21 cellular contexts compared by ENCODE assay signal in genomic region chr9:127509261-127509954, GRCh38. TPM values are rescaled to one million over a fixed set of nuclear protein-coding genes. Genes with fewer than 3 reads are reported as not detected.
DNase-seq lines count a peak whose midpoint lies in the region; ATAC-seq and TF ChIP-seq lines count a peak whose summit lies in the region.
"Had no signal": no experiment of that assay in that cellular context is flagged by ENCODE, and none has a peak within 500 bp of the region (broad histone marks: within the 10 kb centered on the region; RNA-seq: fewer than 3 reads in every experiment).

No MANE protein-coding gene starts in this region.

- peaks cover 4% of the 10 kb centered on the region for H3K36me3 Mint-ChIP-seq in neural crest cell (ENCODE audit: low read depth)

- H3K27ac Mint-ChIP-seq in neural crest cell (ENCODE audit: unreplicated experiment): peak overlapping the region; percentile 27
- H3K27ac Mint-ChIP-seq: activated naive CD4-positive, alpha-beta T cell treated with anti-CD3 and anti-CD28 coated beads, Interleukin-2, amount 10 ng/mL, durations not matched to agents 7 days and 5 days; brain; nephron progenitor cell had no signal

- intact Hi-C loops in left lung (cut with DNase I): loop anchor here in 1 of 2 donors (5.0 kb wide), 1 partner anchor 78 kb away; no protein-coding TSS in a partner anchor

- H3K27me3 Mint-ChIP-seq in neural crest cell (ENCODE audit: low read depth): no peaks in the 10 kb centered on the region
- H3K27me3 Mint-ChIP-seq: activated naive CD4-positive, alpha-beta T cell treated with anti-CD3 and anti-CD28 coated beads, Interleukin-2, amount 10 ng/mL, durations not matched to agents 7 days and 5 days; brain had no signal

- 0 out of 2 replicates have a peak overlapping the region, but pooled peaks have one; percentile 14 for H3K27ac ChIP-seq in WERI-Rb-1
- peak overlapping the region in 3 of 4 donors; percentile 32 to 50 (median 48) for H3K27ac ChIP-seq in gastroesophageal sphincter
- peak overlapping the region; percentile 41 to 74 (median 57) for H3K27ac ChIP-seq in upper lobe of left lung
- H3K27ac ChIP-seq in Peyer's patch: peak overlapping the region in 2 of 4 donors; percentile 38 to 74
- no peak overlapping the region for H3K27ac ChIP-seq in left lung
- H3K27ac ChIP-seq: suprapubic skin had no signal

- TF ChIP-seq CTCF in WERI-Rb-1 (IDR thresholded peaks at IDR 0.05; ENCODE audit: low read depth, low read length): no peak
- TF ChIP-seq CTCF in gastroesophageal sphincter (IDR thresholded peaks at IDR 0.05): no peak
- TF ChIP-seq CTCF in neural crest cell (conservative IDR thresholded peaks at IDR 0.05): no peak
- TF ChIP-seq CTCF in upper lobe of left lung (IDR thresholded peaks at IDR 0.05): no peak
- TF ChIP-seq CTCF in Peyer's patch (IDR thresholded peaks at IDR 0.05): no peak
- TF ChIP-seq CTCF in left lung (IDR thresholded peaks at IDR 0.05): no peak

- no peak overlapping the region for H3K4me3 ChIP-seq in WERI-Rb-1 (ENCODE audit: low read depth, low read length)
- no peak overlapping the region for H3K4me3 ChIP-seq in gastroesophageal sphincter
- no peak overlapping the region for H3K4me3 ChIP-seq in upper lobe of left lung
- H3K4me3 ChIP-seq in Peyer's patch: no peak overlapping the region
- no peak overlapping the region for H3K4me3 ChIP-seq in left lung
- H3K4me3 ChIP-seq: suprapubic skin had no signal

- no peaks in the 10 kb centered on the region for H3K4me1 Mint-ChIP-seq in neural crest cell
- H3K4me1 Mint-ChIP-seq: activated naive CD4-positive, alpha-beta T cell treated with anti-CD3 and anti-CD28 coated beads, Interleukin-2, amount 10 ng/mL, durations not matched to agents 7 days and 5 days; brain; CD14-positive monocyte; nephron progenitor cell had no signal

- DNase-seq in WERI-Rb-1 (no peak), neural crest cell (ENCODE audit: low read depth, low spot score) (no peak), upper lobe of left lung (no peak), Peyer's patch (no peak), left lung (no peak)
- no peak for DNase-seq in stimulated activated CD4-positive, alpha-beta T cell treated with anti-CD3 and anti-CD28 coated beads, Interleukin-1b, Interleukin-23, amount 100 ng/mL, for 48 hours
- DNase-seq: activated naive CD4-positive, alpha-beta T cell treated with anti-CD3 and anti-CD28 coated beads, Interleukin-2, amount 10 ng/mL, durations not matched to agents 7 days and 5 days; activated T-cell treated with anti-CD3 and anti-CD28 coated beads for 4 hours; DMS79; MV-4-11; NCI-H1930; NCI-H524; nephron progenitor cell; PC-3; retina; SK-N-SH; stimulated activated CD4-positive, alpha-beta T cell treated with anti-CD3 and anti-CD28 coated beads, Interleukin-2, amount 100 ng/mL, for 24 hours had no signal

- no peaks in the 10 kb centered on the region for H3K9me3 Mint-ChIP-seq in neural crest cell
- H3K9me3 Mint-ChIP-seq: activated naive CD4-positive, alpha-beta T cell treated with anti-CD3 and anti-CD28 coated beads, Interleukin-2, amount 10 ng/mL, durations not matched to agents 7 days and 5 days; brain; CD14-positive monocyte; nephron progenitor cell had no signal

- 41% methylated on average over 12 of the region's 13 CpGs; no CpG with 5 or more reads in 1 of the 2 donors for WGBS in gastroesophageal sphincter (ENCODE audit: low coverage in 1 of 2), 2 donors
- 55 to 78% methylated on average over 10 to 13 of the region's 13 CpGs for WGBS in upper lobe of left lung, 2 donors

- H3K4me1 ChIP-seq in gastroesophageal sphincter (peaks cover 0 to 28% (median 0%) of the 10 kb centered on the region in 3 donors), upper lobe of left lung (peaks cover 0 to 5% (median 2%) of the 10 kb centered on the region in 4 donors), Peyer's patch (peaks cover 0 to 14% (median 0%) of the 10 kb centered on the region in 4 donors), left lung (no peaks in the 10 kb centered on the region)

- ATAC-seq in gastroesophageal sphincter: no peak
- ATAC-seq in upper lobe of left lung (ENCODE audit: low FRiP score in 2 of 2): no peak
- no peak for ATAC-seq in left lung
- ATAC-seq: PC-3 had no signal

- no peaks in the 10 kb centered on the region for H3K9me3 ChIP-seq in WERI-Rb-1 (ENCODE audit: severe bottlenecking)
- H3K9me3 ChIP-seq in gastroesophageal sphincter: no peaks in the 10 kb centered on the region
- H3K9me3 ChIP-seq in upper lobe of left lung: no peaks in the 10 kb centered on the region
- no peaks in the 10 kb centered on the region for H3K9me3 ChIP-seq in Peyer's patch
- no peaks in the 10 kb centered on the region for H3K9me3 ChIP-seq in left lung
- H3K9me3 ChIP-seq: SK-N-SH, suprapubic skin had no signal

- H3K27me3 ChIP-seq in WERI-Rb-1 (ENCODE audit: insufficient read depth, low read depth, severe bottlenecking) (no peaks in the 10 kb centered on the region), gastroesophageal sphincter (no peaks in the 10 kb centered on the region), upper lobe of left lung (no peaks in the 10 kb centered on the region), Peyer's patch (no peaks in the 10 kb centered on the region), left lung (no peaks in the 10 kb centered on the region)
- H3K27me3 ChIP-seq: suprapubic skin had no signal

- H3K36me3 ChIP-seq in WERI-Rb-1: peaks cover 67% of the 10 kb centered on the region
- H3K36me3 ChIP-seq in gastroesophageal sphincter: peaks cover 0 to 94% of the 10 kb centered on the region in 2 donors
- peaks cover 19 to 100% (median 86%) of the 10 kb centered on the region in 4 donors for H3K36me3 ChIP-seq in upper lobe of left lung
- H3K36me3 ChIP-seq in Peyer's patch: peaks cover 0 to 82% (median 0%) of the 10 kb centered on the region in 3 donors
- peaks cover 0 to 98% of the 10 kb centered on the region in 2 donors for H3K36me3 ChIP-seq in left lung

- H3K4me3 Mint-ChIP-seq in neural crest cell: no peak overlapping the region
- H3K4me3 Mint-ChIP-seq: activated naive CD4-positive, alpha-beta T cell treated with anti-CD3 and anti-CD28 coated beads, Interleukin-2, amount 10 ng/mL, durations not matched to agents 7 days and 5 days; brain; CD14-positive monocyte; nephron progenitor cell had no signal

- TF ChIP-seq POLR2A in gastroesophageal sphincter (IDR thresholded peaks at IDR 0.05): no peak
- TF ChIP-seq POLR2A in upper lobe of left lung (IDR thresholded peaks at IDR 0.05): no peak
- no peak for TF ChIP-seq POLR2A in Peyer's patch (IDR thresholded peaks at IDR 0.05)

- TF ChIP-seq EP300 in gastroesophageal sphincter (IDR thresholded peaks at IDR 0.05): no peak
- no peak for TF ChIP-seq EP300 in upper lobe of left lung (IDR thresholded peaks at IDR 0.05)

RNA-seq across cellular contexts. Expression of gene LRSAM1, which starts 58.1 kb away (rescaled TPM):
- total RNA-seq in gastroesophageal sphincter (10 to 100 TPM; 15.5 to 26.5 (median 20.2) TPM), neural crest cell (17.3 and 21.5 TPM in 2 replicates), upper lobe of left lung (10 to 100 TPM; 12.9 to 77.5 (median 25.4) TPM), Peyer's patch (10 to 100 TPM; 19.3 to 59.4 (median 35.3) TPM), left lung (10 to 100 TPM; 16.4 to 24.4 TPM)

RNA-seq across cellular contexts. Expression of gene RPL12, which starts 58.2 kb away (rescaled TPM):
- total RNA-seq in gastroesophageal sphincter (1,000 to 10,000 TPM in 3 of 4 donors, 100 to 1,000 TPM in 1; 879 to 2,906 (median 1,722) TPM), neural crest cell (1,131 and 1,237 TPM in 2 replicates), upper lobe of left lung (1,000 to 10,000 TPM in 4 of 6 donors, 100 to 1,000 TPM in 2; 841 to 1,291 (median 1,060) TPM), Peyer's patch (1,000 to 10,000 TPM in 2 of 4 donors, 100 to 1,000 TPM in 2; 621 to 1,579 (median 999) TPM), left lung (1,000 to 10,000 TPM in 1 of 2 donors, 100 to 1,000 TPM in 1; 902 to 1,036 TPM)

Comparison
In these comparisons a context has a peak if more than half of its experiments do, and no peak if none do; other contexts are left out.
1. H3K27ac ChIP-seq: peak in WERI-Rb-1 (single experiment), gastroesophageal sphincter (3 of 4) and upper lobe of left lung (4 of 4); none in left lung (0 of 2).